10 cellular contexts compared by ENCODE assay signal in genomic region chr17:82358467-82359350, GRCh38. TPM values are rescaled to one million over a fixed set of nuclear protein-coding genes. Genes with fewer than 3 reads are reported as not detected.
DNase-seq lines count a peak whose midpoint lies in the region; ATAC-seq and TF ChIP-seq lines count a peak whose summit lies in the region.
"Had no signal": no experiment of that assay in that cellular context is flagged by ENCODE, and none has a peak within 500 bp of the region (broad histone marks: within the 10 kb centered on the region; RNA-seq: fewer than 3 reads in every experiment).

Gene TEX19 (plus strand): TSS chr17:82359247. CDS start chr17:82362151, 2,904 bp downstream.

- H3K9me3 Mint-ChIP-seq in activated CD8-positive, alpha-beta memory T cell treated with anti-CD3 and anti-CD28 coated beads, Interleukin-2, amount 10 ng/mL, durations not matched to agents 7 days and 5 days (ENCODE audit: low read depth), result no peaks in the 10 kb centered on the region
- H3K9me3 Mint-ChIP-seq in type B pancreatic cell, result no peaks in the 10 kb centered on the region

- H4K8ac ChIP-seq in trophoblast cell (ENCODE audit: low read depth, low read length), result no peak within 1 kb of the TSS

- no peaks in the 10 kb centered on the region for H3K9me3 ChIP-seq in Loucy (ENCODE audit: insufficient read depth, low read depth, low read length)
- no peaks in the 10 kb centered on the region for H3K9me3 ChIP-seq in trophoblast cell (ENCODE audit: insufficient read depth, low read depth, low read length)

- H4K91ac ChIP-seq in trophoblast cell (ENCODE audit: low read depth, low read length), result no peak within 1 kb of the TSS

- no peak within 1 kb of the TSS for H3K14ac ChIP-seq in trophoblast cell (ENCODE audit: low read length)

- H4K12ac ChIP-seq in trophoblast cell (ENCODE audit: low read depth, low read length), result peak within 1 kb of the TSS; percentile 11

- WGBS in trophoblast cell (ENCODE audit: extremely low coverage, insufficient coverage, insufficient read length), result no CpG with 5 or more reads among the region's 21 CpGs

- no peaks in the 10 kb centered on the region for H3K9me2 ChIP-seq in Loucy (replicated peaks; ENCODE audit: low read depth, low read length)

- no peak within 1 kb of the TSS for H3K4me3 Mint-ChIP-seq in activated CD8-positive, alpha-beta memory T cell treated with anti-CD3 and anti-CD28 coated beads, Interleukin-2, amount 10 ng/mL, durations not matched to agents 7 days and 5 days
- H3K4me3 Mint-ChIP-seq in type B pancreatic cell, result no peak within 1 kb of the TSS

- H3F3A ChIP-seq in Loucy (ENCODE audit: low read depth), result 0 out of 2 replicates have a peak, but pooled peaks cover 5% of the 10 kb centered on the region

- H3K4me3 ChIP-seq in Loucy (ENCODE audit: low read length, poor library complexity, severe bottlenecking) (peak within 1 kb of the TSS; percentile 47), trophoblast cell (ENCODE audit: low read depth, low read length) (no peak within 1 kb of the TSS)

- no peak within 1 kb of the TSS for H3K27ac ChIP-seq in trophoblast cell (ENCODE audit: low read depth, low read length)

- no peaks in the 10 kb centered on the region for H3K79me1 ChIP-seq in trophoblast cell (ENCODE audit: low read length)

- no peak within 1 kb of the TSS for H2BK12ac ChIP-seq in trophoblast cell (ENCODE audit: low read length)

- no peak within 1 kb of the TSS for H2AK5ac ChIP-seq in trophoblast cell (ENCODE audit: low read length)

- no peak within 1 kb of the TSS for H2BK5ac ChIP-seq in trophoblast cell (ENCODE audit: low read depth, low read length, poor library complexity)

- peak; percentile 50 for DNase-seq in activated CD8-positive, alpha-beta memory T cell treated with anti-CD3 and anti-CD28 coated beads, Interleukin-2, amount 10 ng/mL, durations not matched to agents 7 days and 5 days
- no peak for DNase-seq in activated CD8-positive, alpha-beta memory T cell treated with anti-CD3 and anti-CD28 coated beads, Interleukin-2, amount 50 U/mL, for 4 hours
- DNase-seq in trophoblast cell, result no peak
- no peak for DNase-seq in type B pancreatic cell (ENCODE audit: extremely low spot score, unreplicated experiment)
- DNase-seq: GOT3, NCI-H2107 had no signal

- H3K23ac ChIP-seq in trophoblast cell (ENCODE audit: low read length), result no peak within 1 kb of the TSS

- H3K9ac ChIP-seq in Loucy (ENCODE audit: low read depth, low read length, poor library complexity, severe bottlenecking) (peak within 1 kb of the TSS; percentile 62), trophoblast cell (ENCODE audit: low read length) (no peak within 1 kb of the TSS)

- peaks cover 14% of the 10 kb centered on the region for H3K27me3 Mint-ChIP-seq in activated CD8-positive, alpha-beta memory T cell treated with anti-CD3 and anti-CD28 coated beads, Interleukin-2, amount 10 ng/mL, durations not matched to agents 7 days and 5 days
- peaks cover 16% of the 10 kb centered on the region for H3K27me3 Mint-ChIP-seq in type B pancreatic cell

- H3K4me1 ChIP-seq in Loucy (ENCODE audit: insufficient read depth, low read length, poor library complexity, severe bottlenecking) (peaks cover 28% of the 10 kb centered on the region), trophoblast cell (ENCODE audit: control insufficient read depth in 1 of 2, insufficient read depth in 2 of 2, low read length in 2 of 2) (peaks cover 5 to 6% of the 10 kb centered on the region in 2 experiments)

- peaks cover 7% of the 10 kb centered on the region for H3K4me1 Mint-ChIP-seq in activated CD8-positive, alpha-beta memory T cell treated with anti-CD3 and anti-CD28 coated beads, Interleukin-2, amount 10 ng/mL, durations not matched to agents 7 days and 5 days
- H3K4me1 Mint-ChIP-seq in type B pancreatic cell (ENCODE audit: unreplicated experiment), result peaks cover 8% of the 10 kb centered on the region

- CTCF ChIA-PET in activated CD8-positive, alpha-beta memory T cell treated with anti-CD3 and anti-CD28 coated beads, Interleukin-2, amount 10 ng/mL, durations not matched to agents 7 days and 5 days (lab: Charles Lee), result interaction anchor here (0.7 to 1.8 kb wide), 6 partner anchors 21 to 66 kb away, joined by 3 read pairs; no protein-coding TSS in a partner anchor

- H4K20me1 ChIP-seq in Loucy (ENCODE audit: insufficient read depth, low read length, poor library complexity, severe bottlenecking), result no peaks in the 10 kb centered on the region

- no peak within 1 kb of the TSS for H3K4ac ChIP-seq in trophoblast cell (ENCODE audit: low read depth, low read length)

- H3K79me2 ChIP-seq in Loucy (ENCODE audit: insufficient read depth, low read length) (no peaks in the 10 kb centered on the region), trophoblast cell (ENCODE audit: control insufficient read depth, insufficient read depth, low read length, poor library complexity) (peaks cover 2% of the 10 kb centered on the region)

- H2AFZ ChIP-seq in Loucy (ENCODE audit: low read length) (peak within 1 kb of the TSS; percentile 5; the same call in 1 of the 2 replicates), trophoblast cell (ENCODE audit: insufficient read depth, low read length, poor library complexity) (no peak within 1 kb of the TSS)

- H3K27me3 ChIP-seq in Loucy (ENCODE audit: insufficient read depth, low read length, poor library complexity, severe bottlenecking) (no peaks in the 10 kb centered on the region), trophoblast cell (ENCODE audit: insufficient read depth, low read length) (no peaks in the 10 kb centered on the region)

- H3K36me3 ChIP-seq in Loucy (ENCODE audit: insufficient read depth, low read length) (no peaks in the 10 kb centered on the region), trophoblast cell (ENCODE audit: control insufficient read depth in 1 of 2, insufficient read depth in 2 of 2, low read length in 2 of 2) (no peaks in the 10 kb centered on the region)

- no peak within 1 kb of the TSS for H3K18ac ChIP-seq in trophoblast cell (ENCODE audit: low read length)

- H3K27ac Mint-ChIP-seq in activated CD8-positive, alpha-beta memory T cell treated with anti-CD3 and anti-CD28 coated beads, Interleukin-2, amount 10 ng/mL, durations not matched to agents 7 days and 5 days, result no peak within 1 kb of the TSS
- H3K27ac Mint-ChIP-seq in type B pancreatic cell, result no peak within 1 kb of the TSS

- peak; percentile 43 for TF ChIP-seq CTCF in Loucy (conservative IDR thresholded peaks at IDR 0.05; ENCODE audit: low read length)
- TF ChIP-seq CTCF in type B pancreatic cell (conservative IDR thresholded peaks at IDR 0.05), result no peak

- H3K4me2 ChIP-seq in Loucy (ENCODE audit: low read depth, low read length, poor library complexity, severe bottlenecking), result peak within 1 kb of the TSS; percentile 56
- no peak within 1 kb of the TSS for H3K4me2 ChIP-seq in trophoblast cell (ENCODE audit: low read length)

- no peak within 1 kb of the TSS for H2BK120ac ChIP-seq in trophoblast cell (ENCODE audit: insufficient read depth, low read length, poor library complexity)

- no peaks in the 10 kb centered on the region for H3K36me3 Mint-ChIP-seq in activated CD8-positive, alpha-beta memory T cell treated with anti-CD3 and anti-CD28 coated beads, Interleukin-2, amount 10 ng/mL, durations not matched to agents 7 days and 5 days
- H3K36me3 Mint-ChIP-seq in type B pancreatic cell, result no peaks in the 10 kb centered on the region

- ATAC-seq in activated CD8-positive, alpha-beta memory T cell treated with anti-CD3 and anti-CD28 coated beads, Interleukin-2, amount 10 ng/mL, durations not matched to agents 7 days and 5 days, result peak; percentile 58
- ATAC-seq in SK-N-SH treated with all-trans-retinoic acid at 6 μM for 48 hours (peak; percentile 35; the same call in 2 of the 3 replicates), GM21717 (IDR thresholded peaks at IDR 0.05; ENCODE audit: unreplicated experiment) (no peak), HG02938 (IDR thresholded peaks at IDR 0.05; ENCODE audit: unreplicated experiment) (no peak)

TF ChIP-seq in SK-N-SH treated with all-trans-retinoic acid at 6 μM for 48 hours, 23 proteins besides CTCF, POLR2A, EP300 and RAD21 (continues in another document):
- no peak for TF ChIP-seq TSHZ2 (CRISPR knock-in tag; IDR thresholded peaks at IDR 0.05)
- TF ChIP-seq ARNTL (CRISPR knock-in tag; IDR thresholded peaks at IDR 0.05; ENCODE audit: borderline replicate concordance, low read depth), result no peak

RNA-seq across cellular contexts. Expression of gene TEX19, which starts in this region (rescaled TPM):
- under 1 TPM in 1 of 2 experiments, not detected in 1; 0.15 TPM for total RNA-seq in activated CD8-positive, alpha-beta memory T cell treated with anti-CD3 and anti-CD28 coated beads, Interleukin-2, amount 10 ng/mL, durations not matched to agents 7 days and 5 days
- 0.03 and 0.04 TPM in 2 replicates for polyA plus RNA-seq in trophoblast cell (2013)
- total RNA-seq in type B pancreatic cell (ENCODE audit: low replicate concordance), result 0.14 TPM in 1 of 2 replicates, not detected in the other

Comparison
In these comparisons a context has a peak if more than half of its experiments do, and no peak if none do; other contexts are left out.
1. Peak in DNase-seq and ATAC-seq in activated CD8-positive, alpha-beta memory T cell treated with anti-CD3 and anti-CD28 coated beads, Interleukin-2, amount 10 ng/mL, durations not matched to agents 7 days and 5 days; RNA of the gene not detected or under 1 TPM.